17 cellular contexts compared by ENCODE assay signal in the genomic region with DNA sequence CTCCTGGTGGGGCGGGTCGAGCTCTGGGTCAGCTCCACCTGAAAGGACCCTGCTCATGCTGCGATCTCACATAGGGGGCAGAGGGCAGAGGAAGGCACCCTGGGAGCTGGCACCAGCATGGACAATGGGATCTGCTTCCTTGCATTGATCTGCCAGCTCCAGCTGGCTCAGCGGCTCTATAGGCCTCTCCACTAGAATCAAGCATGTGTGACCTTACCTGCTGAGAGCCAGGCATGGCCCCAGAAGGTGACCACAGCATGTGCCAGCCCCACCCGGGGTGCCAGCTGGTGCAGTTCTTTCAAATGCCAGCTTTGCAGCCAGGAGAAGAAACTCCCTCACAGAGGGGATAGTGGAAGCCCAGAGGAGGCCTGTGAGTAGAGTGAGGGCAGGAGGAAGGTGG. TPM values are rescaled to one million over a fixed set of nuclear protein-coding genes. Genes with fewer than 3 reads are reported as not detected.
DNase-seq lines count a peak whose midpoint lies in the region; ATAC-seq and TF ChIP-seq lines count a peak whose summit lies in the region.
"Had no signal": no experiment of that assay in that cellular context is flagged by ENCODE, and none has a peak within 500 bp of the region (broad histone marks: within the 10 kb centered on the region; RNA-seq: fewer than 3 reads in every experiment).

No MANE protein-coding gene starts in this region.

- 86 to 89% methylated on average over 5 of the region's 5 CpGs for WGBS in heart right ventricle, 2 donors

- peaks cover 25% of the 10 kb centered on the region for H3K27me3 Mint-ChIP-seq in endothelial cell (ENCODE audit: unreplicated experiment)

- peak overlapping the region; percentile 73 for H3K4me3 Mint-ChIP-seq in endothelial cell (ENCODE audit: unreplicated experiment)

- H3K27me3 ChIP-seq in heart right ventricle (peaks cover 0 to 6% (median 0%) of the 10 kb centered on the region in 7 donors), uterus (no peaks in the 10 kb centered on the region)

- H3K4me1 ChIP-seq in heart right ventricle: no peaks in the 10 kb centered on the region
- H3K4me1 ChIP-seq in uterus: peaks cover 0 to 9% of the 10 kb centered on the region in 2 donors

- no peak for ATAC-seq in Right ventricle myocardium inferior
- ATAC-seq in heart right ventricle: no peak
- no peak for ATAC-seq in HG03469 (IDR thresholded peaks at IDR 0.05; ENCODE audit: unreplicated experiment)
- no peak for ATAC-seq in GM18870 (IDR thresholded peaks at IDR 0.05; ENCODE audit: unreplicated experiment)
- ATAC-seq: A549, GM12878 had no signal

- TF ChIP-seq CTCF in heart right ventricle (IDR thresholded peaks at IDR 0.05) (no peak), endothelial cell (IDR thresholded peaks at IDR 0.05; ENCODE audit: unreplicated experiment) (no peak), uterus (IDR thresholded peaks at IDR 0.05) (no peak)

- H3K9me3 Mint-ChIP-seq in endothelial cell (ENCODE audit: unreplicated experiment): no peaks in the 10 kb centered on the region

- H3K36me3 ChIP-seq in heart right ventricle (no peaks in the 10 kb centered on the region), uterus (no peaks in the 10 kb centered on the region)

- H3K9me3 ChIP-seq in heart right ventricle (no peaks in the 10 kb centered on the region), uterus (no peaks in the 10 kb centered on the region)
- H3K9me3 ChIP-seq: A549 had no signal

- intact Hi-C loops in Right ventricle myocardium inferior (cut with DNase I): no loop called here
- intact Hi-C loops in heart right ventricle (cut with DNase I): no loop called here
- intact Hi-C loops in uterus (cut with DNase I; ENCODE audit: low total_unique reads): no loop called here

- peaks cover 36% of the 10 kb centered on the region for H3K4me1 Mint-ChIP-seq in endothelial cell (ENCODE audit: unreplicated experiment)

- peak overlapping the region; percentile 36 for H3K27ac Mint-ChIP-seq in endothelial cell (ENCODE audit: unreplicated experiment)

- peaks cover 55% of the 10 kb centered on the region for H3K36me3 Mint-ChIP-seq in endothelial cell (ENCODE audit: low read depth, unreplicated experiment)

- no peak overlapping the region for H3K4me3 ChIP-seq in heart right ventricle
- no peak overlapping the region for H3K4me3 ChIP-seq in uterus
- H3K4me3 ChIP-seq: A549, GM12878 had no signal

- no peak overlapping the region for H3K27ac ChIP-seq in heart right ventricle
- H3K27ac ChIP-seq in uterus: peak overlapping the region; percentile 51 to 54
- H3K27ac ChIP-seq: A549, C4-2B had no signal

- DNase-seq in Right ventricle myocardium inferior (ENCODE audit: missing footprints) (peak; percentile 63), heart right ventricle (no peak), NCI-H345 treated with DMSO at 0.1 percent for 48 hours (lab: John Stamatoyannopoulos, UW; ENCODE audit: unreplicated experiment) (peak; percentile 49), endothelial cell (ENCODE audit: low spot score) (no peak), uterus (no peak), NCI-H1105 treated with DMSO at 0.1 percent for 48 hours (lab: John Stamatoyannopoulos, UW) (no peak)
- DNase-seq: KG1, NCI-H1105, NCI-H2081 treated with DMSO at 0.1 percent for 48 hours, NCI-H82, SIG-M5 had no signal

- TF ChIP-seq POLR2A in uterus (IDR thresholded peaks at IDR 0.05): no peak

RNA-seq across cellular contexts. Expression of a gene that starts 22.0 kb away (rescaled TPM):
- total RNA-seq in Right ventricle myocardium inferior (0.68 TPM), heart right ventricle (under 1 TPM in 8 of 10 donors, not detected in 2; 0.20 to 0.81 (median 0.37) TPM), endothelial cell (ENCODE audit: unreplicated experiment) (2.8 TPM), uterus (1 to 10 TPM in 1 of 4 donors, not detected in 3; 2.5 TPM)
- under 1 TPM; 0.29 to 0.64 TPM for polyA plus RNA-seq in heart right ventricle
- total RNA-seq: H4 had no signal

RNA-seq across cellular contexts. Expression of a gene that starts 55.7 kb away (rescaled TPM):
- total RNA-seq in Right ventricle myocardium inferior: 972 TPM
- total RNA-seq in heart right ventricle: 1,000 to 10,000 TPM in 2 of 10 donors, 100 to 1,000 TPM in 8; 803 to 1,301 (median 939) TPM
- polyA plus RNA-seq in heart right ventricle: 1,000 to 10,000 TPM in 1 of 2 donors, 100 to 1,000 TPM in 1; 698 to 1,945 TPM
- 3,784 TPM for total RNA-seq in endothelial cell (ENCODE audit: unreplicated experiment)
- 1,000 to 10,000 TPM; 1,322 to 4,168 (median 2,484) TPM for total RNA-seq in uterus

Comparison
In these comparisons a context has a peak if more than half of its experiments do, and no peak if none do; other contexts are left out.
1. DNase-seq: peak in Right ventricle myocardium inferior (single experiment) and NCI-H345 treated with DMSO at 0.1 percent for 48 hours (single experiment); none in heart right ventricle (0 of 2), endothelial cell (single experiment), uterus (0 of 2) and NCI-H1105 treated with DMSO at 0.1 percent for 48 hours (single experiment).
2. H3K27ac ChIP-seq: peak in uterus (2 of 2); none in heart right ventricle (0 of 10).